24 cellular contexts compared by ENCODE assay signal in the genomic region with DNA sequence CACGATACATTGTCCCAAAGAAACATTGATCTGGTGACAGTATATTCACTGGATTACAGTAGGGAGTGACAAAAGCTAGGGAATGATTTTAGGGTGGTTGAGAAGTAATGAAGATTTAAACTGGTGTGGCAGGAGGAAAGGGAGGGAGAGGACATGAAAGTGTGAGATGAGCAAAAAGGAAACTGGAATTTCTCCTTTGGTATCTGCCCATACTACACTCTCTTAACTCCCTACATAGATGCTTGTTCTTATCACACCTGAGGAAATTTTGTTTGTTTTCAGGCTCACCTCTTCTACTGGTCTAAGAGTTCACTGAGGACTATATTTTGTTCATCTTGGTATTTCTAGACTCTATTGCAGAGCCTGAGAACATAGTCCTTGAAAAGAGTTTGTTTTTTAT.
"Had no signal": no experiment of that assay in that cellular context is flagged by ENCODE, and none has a peak within 500 bp of the region (broad histone marks: within the 10 kb centered on the region; RNA-seq: fewer than 3 reads in every experiment).

No MANE protein-coding gene starts in this region.

- H3K27me3 ChIP-seq: colonic mucosa, esophagus squamous epithelium, gastrocnemius medialis, heart right ventricle, left lung had no signal

- FAIRE-seq: endometrium, islet of Langerhans, keratinocyte had no signal

- H3K36me3 ChIP-seq: colonic mucosa, esophagus squamous epithelium, gastrocnemius medialis, heart right ventricle, left lung, lower lobe of right lung had no signal

- H3K4me1 ChIP-seq: colonic mucosa, esophagus squamous epithelium, gastrocnemius medialis, heart right ventricle, left lung, lower lobe of right lung had no signal

- H3K4me3 ChIP-seq: colonic mucosa, esophagus squamous epithelium, gastrocnemius medialis, heart right ventricle, left lung, lower lobe of right lung had no signal

- H3K27ac ChIP-seq: colonic mucosa, epithelial cell of prostate, esophagus squamous epithelium, gastrocnemius medialis, heart right ventricle, left lung, lower lobe of right lung had no signal

- H3K9me3 ChIP-seq: colonic mucosa, esophagus squamous epithelium, gastrocnemius medialis, heart right ventricle, left lung, lower lobe of right lung had no signal

- ATAC-seq: effector memory CD8-positive, alpha-beta T cell; esophagus mucosa; gastrocnemius medialis; heart right ventricle; left cardiac atrium; left lung; left ventricle myocardium superior; lower lobe of right lung had no signal

- DNase-seq: colonic mucosa; cortex of kidney; effector CD8-positive, alpha-beta T cell; effector memory CD8-positive, alpha-beta T cell; endodermal cell; esophagus squamous epithelium; foreskin fibroblast; foreskin melanocyte; gastrocnemius medialis; glutamatergic neuron; head of caudate nucleus; heart right ventricle; hippocampal formation; left cardiac atrium; left lung; left ventricle myocardium superior; lower lobe of right lung; mesendoderm; midbrain had no signal
